In the genomic region with DNA sequence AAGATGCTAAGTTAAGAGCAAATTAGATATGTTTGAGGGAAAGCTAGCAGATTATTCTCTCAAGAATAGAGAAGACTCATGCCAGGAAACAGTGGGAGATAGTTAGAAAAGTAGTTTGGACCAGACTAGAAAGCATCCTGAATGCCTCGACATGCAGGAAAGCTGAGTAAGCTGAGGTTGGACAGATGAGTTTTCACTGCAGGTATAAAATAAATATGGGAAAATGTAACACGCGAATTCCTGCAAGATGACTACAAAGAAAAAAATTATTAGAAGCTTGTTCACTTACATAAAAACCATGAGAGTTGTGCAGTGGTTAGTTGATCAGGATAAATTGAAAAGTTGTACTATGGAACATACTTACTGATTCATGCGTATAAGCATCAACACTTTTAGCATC, we compare ENCODE assay signal across 16 cellular contexts.
DNase-seq lines count a peak whose midpoint lies in the region; TF ChIP-seq lines count a peak whose summit lies in the region.
"Had no signal": no experiment of that assay in that cellular context is flagged by ENCODE, and none has a peak within 500 bp of the region (broad histone marks: within the 10 kb centered on the region; RNA-seq: fewer than 3 reads in every experiment).

No MANE protein-coding gene starts in this region.

- POLR2A ChIA-PET in RWPE1 (lab: Yijun Ruan, JAX; ENCODE audit: low non-redundant PET) = no interaction called here

- CTCF ChIA-PET in RWPE1 (lab: Yijun Ruan, JAX) = interaction anchor here (0.8 to 1.0 kb wide), 2 partner anchors 13 to 495 kb away, joined by 4 read pairs; no protein-coding TSS in a partner anchor

- DNase-seq in HS-5 (ENCODE audit: low read depth) (peak; percentile 40), RWPE1 (ENCODE audit: low spot score) (peak; percentile 21), epithelial cell of esophagus (ENCODE audit: low read depth) (peak; percentile 83), NCI-H774 (lab: John Stamatoyannopoulos, UW) (no peak), AG08396 (ENCODE audit: low spot score) (no peak), NCI-H748 (lab: John Stamatoyannopoulos, UW; ENCODE audit: unreplicated experiment) (no peak)
- DNase-seq: ACHN; Calu3; CD4-positive, alpha-beta T cell; DMS79; NCI-H1092; NCI-H2227 treated with DMSO at 0.1 percent for 48 hours; NCI-H526 treated with DMSO at 0.1 percent for 48 hours had no signal

- H2AFZ ChIP-seq in neuron (ENCODE audit: low read depth, low read length) = peak overlapping the region; percentile 34

- no peak for TF ChIP-seq CTCF in RWPE1 (conservative IDR thresholded peaks at IDR 0.05; ENCODE audit: low read depth)
- TF ChIP-seq CTCF in epithelial cell of esophagus (IDR thresholded peaks at IDR 0.05; ENCODE audit: insufficient read depth, low read depth, low read length, missing control alignments) = no peak

- no peak overlapping the region for H3K4me3 ChIP-seq in epithelial cell of esophagus (ENCODE audit: low read length)
- H3K4me3 ChIP-seq in neuron (ENCODE audit: low read length) = no peak overlapping the region
- H3K4me3 ChIP-seq: HAP-1, K562 had no signal

- H3K27ac ChIP-seq in RWPE1 = no peak overlapping the region

- no peaks in the 10 kb centered on the region for H3K36me3 ChIP-seq in neuron (ENCODE audit: insufficient read depth, low read length)
- H3K36me3 ChIP-seq: HAP-1 had no signal

- no peaks in the 10 kb centered on the region for H3K9me3 ChIP-seq in neuron (ENCODE audit: low read length)
- H3K9me3 ChIP-seq: HAP-1 had no signal

- no peaks in the 10 kb centered on the region for H3K27me3 ChIP-seq in neuron (ENCODE audit: insufficient read depth, low read length)

- H3K4me1 ChIP-seq in neuron (ENCODE audit: insufficient read depth, low read length) = peaks cover 4% of the 10 kb centered on the region
- H3K4me1 ChIP-seq: HAP-1 had no signal

Comparison
In these comparisons a context has a peak if more than half of its experiments do, and no peak if none do; other contexts are left out.
1. DNase-seq: peak in HS-5 (single experiment), RWPE1 (single experiment) and epithelial cell of esophagus (single experiment); none in NCI-H774 (single experiment), AG08396 (single experiment) and NCI-H748 (single experiment).